8 cellular contexts compared by ENCODE assay signal in the genomic region with DNA sequence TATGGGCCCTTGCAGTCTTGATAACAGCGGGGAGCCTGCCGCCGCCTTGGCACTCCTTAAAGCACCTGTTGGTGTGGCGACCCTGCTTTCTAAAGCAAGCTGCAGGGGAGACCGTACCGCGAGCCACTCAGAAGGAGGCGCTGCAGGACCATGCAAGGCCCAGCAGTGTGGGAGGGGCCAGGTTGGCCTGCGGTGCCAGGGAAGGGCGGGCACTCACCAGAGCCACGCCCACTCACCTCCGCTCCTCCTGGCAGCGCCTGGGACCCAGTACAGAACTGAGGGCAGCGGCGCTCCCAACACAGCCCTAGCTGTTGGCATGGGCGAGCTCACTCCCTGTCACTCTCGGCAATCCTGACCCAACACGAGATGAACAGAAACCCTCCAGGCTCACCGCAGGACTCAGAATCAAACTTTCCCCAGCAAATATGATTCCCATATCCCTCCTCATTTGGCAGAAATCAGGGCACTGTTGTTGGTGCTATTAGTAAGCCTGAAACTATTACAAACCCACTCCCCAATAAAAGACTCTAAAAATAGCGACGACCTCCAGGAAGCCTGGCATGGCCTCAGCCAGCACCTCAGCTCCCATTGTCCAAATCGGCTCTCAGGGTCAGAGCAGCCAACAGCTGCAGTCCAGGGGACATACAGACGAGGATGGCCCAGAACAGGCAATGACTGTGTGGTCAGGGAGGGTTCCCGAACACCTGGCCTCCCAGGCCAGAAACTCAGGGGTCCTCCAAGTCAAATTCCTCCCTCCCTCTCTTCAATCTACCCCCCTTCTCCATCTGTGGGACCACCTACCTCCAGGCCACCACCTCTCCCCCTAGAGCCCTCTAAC.
DNase-seq lines count a peak whose midpoint lies in the region; ATAC-seq and TF ChIP-seq lines count a peak whose summit lies in the region.

No MANE protein-coding gene starts in this region.

- peaks cover 34% of the 10 kb centered on the region for H3K4me1 Mint-ChIP-seq in chondrocyte (ENCODE audit: low read depth)

- no peaks in the 10 kb centered on the region for H3K9me3 ChIP-seq in lung (ENCODE audit: control insufficient read depth in 2 of 2, insufficient read depth in 1 of 2, low read length in 1 of 2)

- TF ChIP-seq CTCF in chondrocyte (IDR thresholded peaks at IDR 0.05) = peak; percentile 75
- TF ChIP-seq CTCF in lung (IDR thresholded peaks at IDR 0.05; ENCODE audit: control extremely low read depth, extremely low read depth) = peak; percentile 55

- H3K27ac Mint-ChIP-seq in chondrocyte (ENCODE audit: unreplicated experiment) = no peak overlapping the region

- WGBS in lung, 2 donors = 55 to 60% methylated on average over 23 to 24 of the region's 24 CpGs

- H3K27me3 Mint-ChIP-seq in chondrocyte (ENCODE audit: low read depth) = no peaks in the 10 kb centered on the region

- H3K27ac ChIP-seq in lung (ENCODE audit: low read depth in 1 of 2, low read length in 1 of 2) = no peak overlapping the region

- DNase-seq in SHP77 (lab: John Stamatoyannopoulos, UW) (peak; percentile 39 to 74), SHP77 treated with DMSO at 0.1 percent for 48 hours (lab: John Stamatoyannopoulos, UW) (no peak), LoVo (ENCODE audit: low spot score) (peak; percentile 25), chondrocyte (ENCODE audit: low spot score) (no peak), lung (ENCODE audit: low spot score) (peak; percentile 86), NCI-H1930 (lab: John Stamatoyannopoulos, UW) (no peak)
- peak; percentile 39 to 61 for DNase-seq in stimulated activated CD8-positive, alpha-beta memory T cell treated with anti-CD3 and anti-CD28 coated beads, Interleukin-2, amount 100 ng/mL, for 1 hour (ENCODE audit: low read depth in 2 of 2)

- no peak overlapping the region for H3K4me3 ChIP-seq in lung

- H3K4me1 ChIP-seq in lung (ENCODE audit: control insufficient read depth in 2 of 2, insufficient read depth in 2 of 2, low read length in 2 of 2) = peaks cover 0 to 14% of the 10 kb centered on the region in 2 donors

- H3K9me3 Mint-ChIP-seq in chondrocyte (ENCODE audit: low read depth) = no peaks in the 10 kb centered on the region

- H3K36me3 ChIP-seq in lung (ENCODE audit: control insufficient read depth in 2 of 2, insufficient read depth in 2 of 2, low read length in 2 of 2) = peaks cover 0 to 48% of the 10 kb centered on the region in 2 donors

- H3K27me3 ChIP-seq in lung (ENCODE audit: control insufficient read depth, insufficient read depth) = no peaks in the 10 kb centered on the region

- peaks cover 35% of the 10 kb centered on the region for H3K36me3 Mint-ChIP-seq in chondrocyte (ENCODE audit: low read depth)

- peak; percentile 82 to 88 for ATAC-seq in activated CD4-positive, CD25-positive, alpha-beta regulatory T cell treated with anti-CD3 and anti-CD28 coated beads, Interleukin-2, amount 50 U/mL, for 24 hours
- peak; percentile 60 for ATAC-seq in lung (ENCODE audit: insufficient read depth, low FRiP score)

- H3K4me3 Mint-ChIP-seq in chondrocyte (ENCODE audit: unreplicated experiment) = no peak overlapping the region

Comparison
In these comparisons a context has a peak if more than half of its experiments do, and no peak if none do; other contexts are left out.
1. DNase-seq: peak in SHP77 (2 of 2), LoVo (single experiment), lung (single experiment) and stimulated activated CD8-positive, alpha-beta memory T cell treated with anti-CD3 and anti-CD28 coated beads, Interleukin-2, amount 100 ng/mL, for 1 hour (2 of 2); none in SHP77 treated with DMSO at 0.1 percent for 48 hours (single experiment), chondrocyte (single experiment) and NCI-H1930 (0 of 2).